Comparison of ENCODE assay signal across 23 cellular contexts in genomic region chr6:81228912-81229540, GRCh38.
DNase-seq lines count a peak whose midpoint lies in the region; ATAC-seq and TF ChIP-seq lines count a peak whose summit lies in the region.
"Had no signal": no experiment of that assay in that cellular context is flagged by ENCODE, and none has a peak within 500 bp of the region (broad histone marks: within the 10 kb centered on the region; RNA-seq: fewer than 3 reads in every experiment).

No MANE protein-coding gene starts in this region.

- H3K79me1 ChIP-seq in mesenchymal stem cell (replicated peaks; ENCODE audit: low read length, poor library complexity, severe bottlenecking) = no peaks in the 10 kb centered on the region

- no peaks in the 10 kb centered on the region for H3K4me1 Mint-ChIP-seq in activated CD8-positive, alpha-beta memory T cell treated with anti-CD3 and anti-CD28 coated beads, Interleukin-2, amount 10 ng/mL, durations not matched to agents 7 days and 5 days
- H3K4me1 Mint-ChIP-seq in glutamatergic neuron (ENCODE audit: low read depth, unreplicated experiment) = no peaks in the 10 kb centered on the region
- H3K4me1 Mint-ChIP-seq: T-helper 17 cell had no signal

- no peak overlapping the region for H3K4me3 Mint-ChIP-seq in activated CD8-positive, alpha-beta memory T cell treated with anti-CD3 and anti-CD28 coated beads, Interleukin-2, amount 10 ng/mL, durations not matched to agents 7 days and 5 days
- H3K4me3 Mint-ChIP-seq in glutamatergic neuron (ENCODE audit: unreplicated experiment) = no peak overlapping the region
- H3K4me3 Mint-ChIP-seq: T-helper 17 cell had no signal

- TF ChIP-seq CTCF in AG10803 (conservative IDR thresholded peaks at IDR 0.05; ENCODE audit: low read length) (no peak), choroid plexus epithelial cell (conservative IDR thresholded peaks at IDR 0.05; ENCODE audit: low read depth, low read length) (no peak), glutamatergic neuron (IDR thresholded peaks at IDR 0.05; ENCODE audit: partially characterized antibody, unreplicated experiment) (no peak)

- peak; percentile 70 for DNase-seq in AG10803 (ENCODE audit: low read depth)
- DNase-seq in M059J (ENCODE audit: low read depth) = peak; percentile 65
- DNase-seq in choroid plexus epithelial cell (ENCODE audit: low read depth) = peak; percentile 94
- peak; percentile 96 for DNase-seq in mesenchymal stem cell
- no peak for DNase-seq in activated naive CD4-positive, alpha-beta T cell treated with anti-CD3 and anti-CD28 coated beads, Interleukin-2, amount 50 U/mL, for 16 hours
- DNase-seq in T1000 (lab: John Stamatoyannopoulos, UW) = no peak
- DNase-seq in activated CD8-positive, alpha-beta memory T cell treated with anti-CD3 and anti-CD28 coated beads, Interleukin-2, amount 10 ng/mL, durations not matched to agents 7 days and 5 days = no peak
- no peak for DNase-seq in glutamatergic neuron
- DNase-seq: activated effector memory CD4-positive, alpha-beta T cell treated with Interleukin-2 at 50 U/mL for 16 hours; BE2C; dermis blood vessel endothelial cell; erythroblast; KBM-7; mucosa of descending colon; NCI-H1092; NCI-H82; ovary; stimulated activated CD4-positive, alpha-beta T cell treated with anti-CD3 and anti-CD28 coated beads, Interleukin-4, amount 100 ng/mL, for 24 hours; stimulated activated CD8-positive, alpha-beta memory T cell treated with anti-CD3 and anti-CD28 coated beads, Interleukin-4, amount 100 ng/mL, for 48 hours; T-helper 17 cell; testis had no signal

- H3K36me3 Mint-ChIP-seq in activated CD8-positive, alpha-beta memory T cell treated with anti-CD3 and anti-CD28 coated beads, Interleukin-2, amount 10 ng/mL, durations not matched to agents 7 days and 5 days = no peaks in the 10 kb centered on the region
- no peaks in the 10 kb centered on the region for H3K36me3 Mint-ChIP-seq in glutamatergic neuron (ENCODE audit: unreplicated experiment)

- no peaks in the 10 kb centered on the region for H3K4me1 ChIP-seq in mesenchymal stem cell (ENCODE audit: control insufficient read depth, insufficient read depth, low read depth, low read length)
- H3K4me1 ChIP-seq: testis had no signal

- no peak overlapping the region for H2AFZ ChIP-seq in mesenchymal stem cell (ENCODE audit: low read depth, low read length)

- H3K9me3 ChIP-seq in mesenchymal stem cell (ENCODE audit: control insufficient read depth, low read length) = no peaks in the 10 kb centered on the region
- H3K9me3 ChIP-seq: BE2C, mucosa of descending colon, ovary, testis had no signal

- H3K4me3 ChIP-seq in AG10803 (ENCODE audit: low read length) (peak overlapping the region; percentile 3; the same call in 1 of the 2 replicates), choroid plexus epithelial cell (ENCODE audit: low read depth, low read length) (peak overlapping the region; percentile 8), mesenchymal stem cell (ENCODE audit: insufficient read depth in 1 of 2, low read depth in 1 of 2, low read length in 2 of 2) (peak overlapping the region in 1 of 2 experiments; percentile 7)
- H3K4me3 ChIP-seq: mucosa of descending colon, ovary, testis had no signal

- no peak overlapping the region for H3K27ac Mint-ChIP-seq in activated CD8-positive, alpha-beta memory T cell treated with anti-CD3 and anti-CD28 coated beads, Interleukin-2, amount 10 ng/mL, durations not matched to agents 7 days and 5 days
- no peak overlapping the region for H3K27ac Mint-ChIP-seq in glutamatergic neuron (ENCODE audit: unreplicated experiment)
- H3K27ac Mint-ChIP-seq: T-helper 17 cell had no signal

- no peak overlapping the region for H3K23ac ChIP-seq in mesenchymal stem cell (ENCODE audit: low read length in 2 of 2)

- H3K36me3 ChIP-seq in mesenchymal stem cell (ENCODE audit: control insufficient read depth in 1 of 2, insufficient read depth in 2 of 2, low read depth in 1 of 2, low read length in 2 of 2) = no peaks in the 10 kb centered on the region
- H3K36me3 ChIP-seq: BE2C, ovary had no signal

- H3K9me3 Mint-ChIP-seq in activated CD8-positive, alpha-beta memory T cell treated with anti-CD3 and anti-CD28 coated beads, Interleukin-2, amount 10 ng/mL, durations not matched to agents 7 days and 5 days (ENCODE audit: low read depth) = no peaks in the 10 kb centered on the region
- H3K9me3 Mint-ChIP-seq in glutamatergic neuron (ENCODE audit: unreplicated experiment) = no peaks in the 10 kb centered on the region

- no peak overlapping the region for H2BK15ac ChIP-seq in mesenchymal stem cell (ENCODE audit: low read depth, poor library complexity, severe bottlenecking)

- no peak overlapping the region for H2BK12ac ChIP-seq in mesenchymal stem cell (ENCODE audit: low read length in 2 of 2)

- no peak overlapping the region for H3K14ac ChIP-seq in mesenchymal stem cell (ENCODE audit: low read length in 2 of 2)

- CTCF ChIA-PET in activated CD8-positive, alpha-beta memory T cell treated with anti-CD3 and anti-CD28 coated beads, Interleukin-2, amount 10 ng/mL, durations not matched to agents 7 days and 5 days (lab: Charles Lee) = no interaction called here

- ATAC-seq in activated CD8-positive, alpha-beta memory T cell treated with anti-CD3 and anti-CD28 coated beads, Interleukin-2, amount 10 ng/mL, durations not matched to agents 7 days and 5 days = no peak
- ATAC-seq: activated CD4-positive, CD25-positive, alpha-beta regulatory T cell treated with anti-CD3 and anti-CD28 coated beads, Interleukin-2, amount 50 U/mL, for 24 hours; mucosa of descending colon; T-helper 17 cell had no signal

- WGBS in mesenchymal stem cell = no CpG with 5 or more reads among the region's 2 CpGs

- H4K91ac ChIP-seq in mesenchymal stem cell (ENCODE audit: low read length) = no peak overlapping the region

- H3K27ac ChIP-seq in mesenchymal stem cell (ENCODE audit: low read length, poor library complexity, severe bottlenecking) = no peak overlapping the region
- H3K27ac ChIP-seq: HL-60, ovary, testis had no signal

- peak overlapping the region; percentile 74 for H3K9ac ChIP-seq in mesenchymal stem cell (ENCODE audit: low read length)

- no peak overlapping the region for H4K8ac ChIP-seq in mesenchymal stem cell (ENCODE audit: low read length)

- H3K4ac ChIP-seq in mesenchymal stem cell (ENCODE audit: low read depth in 1 of 2, low read length in 2 of 2) = no peak overlapping the region

- no peak overlapping the region for H3K18ac ChIP-seq in mesenchymal stem cell (ENCODE audit: low read depth in 1 of 2, low read length in 2 of 2)

- no peaks in the 10 kb centered on the region for H3K27me3 Mint-ChIP-seq in activated CD8-positive, alpha-beta memory T cell treated with anti-CD3 and anti-CD28 coated beads, Interleukin-2, amount 10 ng/mL, durations not matched to agents 7 days and 5 days
- H3K27me3 Mint-ChIP-seq in glutamatergic neuron (ENCODE audit: unreplicated experiment) = no peaks in the 10 kb centered on the region
- H3K27me3 Mint-ChIP-seq: T-helper 17 cell had no signal

- H2AK5ac ChIP-seq in mesenchymal stem cell (ENCODE audit: low read length, severe bottlenecking) = no peak overlapping the region

- no peak overlapping the region for H2BK120ac ChIP-seq in mesenchymal stem cell (ENCODE audit: low read depth, low read length)

- H3K4me2 ChIP-seq in mesenchymal stem cell (ENCODE audit: low read length, poor library complexity, severe bottlenecking) = no peak overlapping the region

- H3K27me3 ChIP-seq in mesenchymal stem cell (ENCODE audit: control insufficient read depth in 1 of 2, insufficient read depth in 1 of 2, low read length in 2 of 2) = no peaks in the 10 kb centered on the region
- H3K27me3 ChIP-seq: BE2C, ovary, testis had no signal

- H2BK5ac ChIP-seq in mesenchymal stem cell (ENCODE audit: low read depth, low read length, poor library complexity, severe bottlenecking) = no peak overlapping the region

Comparison
In these comparisons a context has a peak if more than half of its experiments do, and no peak if none do; other contexts are left out.
1. DNase-seq: peak in AG10803 (single experiment), M059J (single experiment), choroid plexus epithelial cell (single experiment) and mesenchymal stem cell (single experiment); none in activated naive CD4-positive, alpha-beta T cell treated with anti-CD3 and anti-CD28 coated beads, Interleukin-2, amount 50 U/mL, for 16 hours (single experiment), T1000 (single experiment), activated CD8-positive, alpha-beta memory T cell treated with anti-CD3 and anti-CD28 coated beads, Interleukin-2, amount 10 ng/mL, durations not matched to agents 7 days and 5 days (single experiment) and glutamatergic neuron (single experiment).